ENCODE assay signal across 21 cellular contexts in the genomic region with DNA sequence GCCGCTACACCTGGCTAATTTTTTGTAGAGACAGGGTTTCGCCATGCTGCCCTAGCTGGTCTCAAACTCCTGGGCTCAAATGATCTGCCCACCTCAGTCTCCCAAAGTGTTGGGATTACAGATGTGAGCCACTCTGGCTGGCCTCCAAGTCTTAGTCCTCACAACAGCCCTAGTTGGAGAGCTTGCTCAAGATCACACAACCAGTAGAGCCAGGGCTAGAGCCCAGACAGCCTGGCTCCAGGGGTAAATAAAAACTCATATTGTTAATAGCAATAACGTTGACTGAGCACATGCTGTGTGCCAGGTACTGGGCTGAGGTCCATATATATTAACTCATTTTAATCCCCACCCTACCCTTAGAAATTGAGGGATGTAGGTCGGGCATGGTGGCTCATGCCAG. TPM values are rescaled to one million over a fixed set of nuclear protein-coding genes. Genes with fewer than 3 reads are reported as not detected.
A peak's percentile ranks its signal among the peaks of the same experiment; 100 is the strongest.
DNase-seq lines count a peak whose midpoint lies in the region; ATAC-seq and TF ChIP-seq lines count a peak whose summit lies in the region.
"Had no signal": no experiment of that assay in that cellular context is flagged by ENCODE, and none has a peak within 500 bp of the region (broad histone marks: within the 10 kb centered on the region; RNA-seq: fewer than 3 reads in every experiment).

No MANE protein-coding gene starts in this region.

- H3K4me1 ChIP-seq in stomach (no peaks in the 10 kb centered on the region), MM.1S (ENCODE audit: low read length) (no peaks in the 10 kb centered on the region)
- H3K4me1 ChIP-seq: Peyer's patch had no signal

- no peaks in the 10 kb centered on the region for H4K20me1 ChIP-seq in MM.1S (ENCODE audit: insufficient read depth, low read length)

- no peaks in the 10 kb centered on the region for H3K36me3 Mint-ChIP-seq in T-helper 17 cell (ENCODE audit: low read depth)

- 66 to 75% (median 71%) methylated on average over 4 of the region's 4 CpGs for WGBS in stomach, 5 donors

- H3K4me3 ChIP-seq in stomach: no peak overlapping the region
- no peak overlapping the region for H3K4me3 ChIP-seq in MM.1S (ENCODE audit: low read length)
- H3K4me3 ChIP-seq: Peyer's patch had no signal

- no peaks in the 10 kb centered on the region for H3K9me2 ChIP-seq in MM.1S (replicated peaks; ENCODE audit: insufficient read depth, low read length)

- no peaks in the 10 kb centered on the region for H3F3A ChIP-seq in MM.1S (ENCODE audit: insufficient read depth, low read length)

- no peak overlapping the region for H3K9ac ChIP-seq in MM.1S (ENCODE audit: low read length)

- H2AFZ ChIP-seq in MM.1S (ENCODE audit: low read length): no peak overlapping the region

- no peak overlapping the region for H3K4me2 ChIP-seq in MM.1S (ENCODE audit: low read depth, low read length)

- H3K4me1 Mint-ChIP-seq in T-helper 17 cell: peaks cover 2% of the 10 kb centered on the region

- H3K79me2 ChIP-seq in MM.1S (ENCODE audit: low read length): no peaks in the 10 kb centered on the region

- H3K27me3 ChIP-seq in stomach: peaks cover 0 to 22% (median 0%) of the 10 kb centered on the region in 3 donors
- H3K27me3 ChIP-seq in MM.1S (replicated peaks; ENCODE audit: insufficient read depth, low read length): no peaks in the 10 kb centered on the region
- H3K27me3 ChIP-seq: Peyer's patch had no signal

- no peaks in the 10 kb centered on the region for H3K27me3 Mint-ChIP-seq in T-helper 17 cell

- no peak for TF ChIP-seq CTCF in stomach (IDR thresholded peaks at IDR 0.05)
- no peak for TF ChIP-seq CTCF in MM.1S (IDR thresholded peaks at IDR 0.05; ENCODE audit: low read length)

- H3K9me3 ChIP-seq in T-helper 17 cell (ENCODE audit: control insufficient read depth, low read length, poor library complexity, severe bottlenecking) (no peaks in the 10 kb centered on the region), stomach (no peaks in the 10 kb centered on the region), MM.1S (replicated peaks; ENCODE audit: insufficient read depth, low read length) (no peaks in the 10 kb centered on the region)
- H3K9me3 ChIP-seq: Peyer's patch had no signal

- ATAC-seq in T-helper 17 cell (no peak), HG03196 (IDR thresholded peaks at IDR 0.05; ENCODE audit: unreplicated experiment) (no peak)

- no peak for TF ChIP-seq EP300 in stomach (IDR thresholded peaks at IDR 0.05)

- TF ChIP-seq POLR2A in stomach (IDR thresholded peaks at IDR 0.05): no peak

- intact Hi-C loops in stomach (cut with DNase I; ENCODE audit: low total_unique reads): no loop called here

- DNase-seq in COR-L47 (lab: John Stamatoyannopoulos, UW) (peak; percentile 32), NCI-H2029 (lab: John Stamatoyannopoulos, UW) (peak; percentile 83), T-helper 17 cell (no peak), stomach (peak; percentile 10), MM.1S (no peak), HPDE6-E6E7 (ENCODE audit: extremely low spot score) (no peak)
- DNase-seq: C1 segment of cervical spinal cord; DMS 273 treated with DMSO at 0.1 percent for 48 hours; GDM1; KBM-7; MV-4-11; NCI-H1417 treated with DMSO at 0.1 percent for 48 hours; NCI-H1930; NCI-H226; NCI-H524; NK-92 treated with Interleukin-12 subunit alpha and Interleukin-12 subunit beta, amount 100 ng/mL, for 24 hours; T-helper 2 cell had no signal

- H3K27ac Mint-ChIP-seq in T-helper 17 cell: peak overlapping the region; percentile 37

- H3K36me3 ChIP-seq in stomach (no peaks in the 10 kb centered on the region), MM.1S (replicated peaks; ENCODE audit: insufficient read depth, low read length) (no peaks in the 10 kb centered on the region)
- H3K36me3 ChIP-seq: Peyer's patch had no signal

- no peak overlapping the region for H3K27ac ChIP-seq in stomach
- no peak overlapping the region for H3K27ac ChIP-seq in MM.1S (ENCODE audit: low read length)
- H3K27ac ChIP-seq: Peyer's patch had no signal

- no peak overlapping the region for H3K4me3 Mint-ChIP-seq in T-helper 17 cell

RNA-seq across cellular contexts. Expression of gene JAKMIP1, which starts 7.3 kb away (rescaled TPM):
- 10 to 100 TPM in 1 of 2 donors, 1 to 10 TPM in 1; 8.5 to 16.8 TPM for total RNA-seq in T-helper 17 cell
- 10 to 100 TPM in 1 of 5 donors, under 1 TPM in 2, not detected in 2; 0.18 to 10.3 (median 0.87) TPM for total RNA-seq in stomach
- under 1 TPM; 0.40 to 0.62 (median 0.46) TPM for polyA plus RNA-seq in stomach
- total RNA-seq: HepG2, SK-MEL-5 had no signal
- polyA plus RNA-seq: HepG2 had no signal

Comparison
In these comparisons a context has a peak if more than half of its experiments do, and no peak if none do; other contexts are left out.
1. DNase-seq: peak in COR-L47 (single experiment), NCI-H2029 (single experiment) and stomach (single experiment); none in T-helper 17 cell (0 of 3), MM.1S (single experiment) and HPDE6-E6E7 (single experiment).